In the genomic region with DNA sequence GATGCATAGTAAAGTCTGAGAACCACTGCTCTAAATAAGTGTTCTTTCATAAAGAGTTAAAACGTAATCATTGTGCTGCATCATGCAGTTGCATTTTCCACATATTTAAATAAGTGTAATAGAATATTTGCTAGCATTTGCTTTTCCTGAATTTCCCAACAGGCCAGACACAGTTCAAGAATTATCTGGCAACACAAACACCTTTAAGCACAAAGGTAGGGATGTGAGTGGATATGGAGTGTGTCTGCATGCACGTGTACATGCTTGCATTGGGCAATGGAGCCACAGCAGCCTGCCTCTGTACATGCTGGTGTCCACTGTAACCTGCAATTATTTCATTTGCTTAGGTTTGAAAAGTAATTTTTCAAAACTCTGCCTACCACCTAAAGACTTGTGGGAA, we compare ENCODE assay signal across 20 cellular contexts.
DNase-seq lines count a peak whose midpoint lies in the region; ATAC-seq, FAIRE-seq and TF ChIP-seq lines count a peak whose summit lies in the region.
"Had no signal": no experiment of that assay in that cellular context is flagged by ENCODE, and none has a peak within 500 bp of the region (broad histone marks: within the 10 kb centered on the region; RNA-seq: fewer than 3 reads in every experiment).

No MANE protein-coding gene starts in this region.

- peak overlapping the region; percentile 72 for H4K91ac ChIP-seq in mesenchymal stem cell (ENCODE audit: low read length)

- no peak overlapping the region for H2AK5ac ChIP-seq in mesenchymal stem cell (ENCODE audit: low read length, severe bottlenecking)

- H3K9me3 Mint-ChIP-seq in activated T-cell treated with anti-CD3 and anti-CD28 coated beads, Interleukin-2, amount 50 U/mL, for 72 hours: no peaks in the 10 kb centered on the region

- H3K4me1 Mint-ChIP-seq in activated T-cell treated with anti-CD3 and anti-CD28 coated beads, Interleukin-2, amount 50 U/mL, for 72 hours (ENCODE audit: low read depth): no peaks in the 10 kb centered on the region

- intact Hi-C loops in HepG2 (cut with micrococcal nuclease; ENCODE audit: unreplicated experiment) (no loop called here), sigmoid colon (cut with DNase I) (loop anchor here (10.0 kb wide), 1 partner anchor 223 kb away; no protein-coding TSS in a partner anchor)

- H3K27ac ChIP-seq in HepG2 (ENCODE audit: extremely low read length, insufficient read depth, low read length): no peak overlapping the region
- no peak overlapping the region for H3K27ac ChIP-seq in mesenchymal stem cell (ENCODE audit: low read length, poor library complexity, severe bottlenecking)
- H3K27ac ChIP-seq in sigmoid colon: peak overlapping the region in 1 of 4 donors; percentile 38

- H4K20me1 ChIP-seq in HepG2 (ENCODE audit: insufficient read depth, low read length): no peaks in the 10 kb centered on the region

- no peak overlapping the region for H3K4me3 Mint-ChIP-seq in activated T-cell treated with anti-CD3 and anti-CD28 coated beads, Interleukin-2, amount 50 U/mL, for 72 hours
- H3K4me3 Mint-ChIP-seq: CD4-positive, alpha-beta memory T cell; HFFc6 had no signal

- H3K18ac ChIP-seq in mesenchymal stem cell (ENCODE audit: low read depth in 1 of 2, low read length in 2 of 2): no peak overlapping the region

- no peak for TF ChIP-seq POLR2A in HepG2 (IDR thresholded peaks at IDR 0.05; ENCODE audit: insufficient read depth in 1 of 2, low read depth in 2 of 2, low read length in 2 of 2)
- no peak for TF ChIP-seq POLR2A in sigmoid colon (IDR thresholded peaks at IDR 0.05)

- no peak overlapping the region for H2BK12ac ChIP-seq in mesenchymal stem cell (ENCODE audit: low read length in 2 of 2)

- TF ChIP-seq CTCF in bronchial epithelial cell (IDR thresholded peaks at IDR 0.05; ENCODE audit: insufficient read depth, low read length, severe bottlenecking) (no peak), HepG2 (CRISPR knock-in tag; IDR thresholded peaks at IDR 0.05) (no peak), sigmoid colon (IDR thresholded peaks at IDR 0.05) (no peak)

- H3K27me3 Mint-ChIP-seq in activated T-cell treated with anti-CD3 and anti-CD28 coated beads, Interleukin-2, amount 50 U/mL, for 72 hours (ENCODE audit: low read depth): no peaks in the 10 kb centered on the region

- no peaks in the 10 kb centered on the region for H3K36me3 Mint-ChIP-seq in activated T-cell treated with anti-CD3 and anti-CD28 coated beads, Interleukin-2, amount 50 U/mL, for 72 hours (ENCODE audit: insufficient read depth in 2 of 2)
- H3K36me3 Mint-ChIP-seq: CD4-positive, alpha-beta memory T cell had no signal

- DNase-seq in bronchial epithelial cell (ENCODE audit: low read depth): no peak
- DNase-seq in HepG2 (ENCODE audit: low spot score): no peak
- no peak for DNase-seq in mesenchymal stem cell
- DNase-seq in sigmoid colon: no peak
- no peak for DNase-seq in activated T-cell treated with anti-CD3 and anti-CD28 coated beads, Interleukin-2, amount 50 U/mL, for 72 hours
- DNase-seq: C1 segment of cervical spinal cord; Calu3; CD4-positive, alpha-beta memory T cell; COR-L47; DMS53; DMS79 treated with DMSO at 0.1 percent for 48 hours; GF-D8; GOT3; HFFc6 had no signal

- POLR2A ChIA-PET in HepG2 (lab: Yijun Ruan, JAX): no interaction called here

- H4K8ac ChIP-seq in mesenchymal stem cell (ENCODE audit: low read length): no peak overlapping the region

- ATAC-seq in HepG2: peak; percentile 33; the same call in 1 of the 3 replicates
- ATAC-seq in HG02981 (IDR thresholded peaks at IDR 0.05; ENCODE audit: unreplicated experiment): no peak
- ATAC-seq in HG02623 (IDR thresholded peaks at IDR 0.05; ENCODE audit: unreplicated experiment): no peak
- no peak for ATAC-seq in activated T-cell treated with anti-CD3 and anti-CD28 coated beads, Interleukin-2, amount 50 U/mL, for 72 hours (replicated peaks in 1 of 2)

- peak; percentile 62 for FAIRE-seq in bronchial epithelial cell (lab: Jason Lieb, UNC)
- no peak for FAIRE-seq in HepG2 (lab: Jason Lieb, UNC)
- FAIRE-seq: GM12891, GM18507, H54 had no signal

- H3K4me3 ChIP-seq in bronchial epithelial cell (ENCODE audit: low read depth, low read length) (no peak overlapping the region), HepG2 (replicated peaks in 1 of 3; ENCODE audit: insufficient read depth in 1 of 3, low read depth in 2 of 3, low read length in 3 of 3) (no peak overlapping the region), mesenchymal stem cell (ENCODE audit: insufficient read depth in 1 of 2, low read depth in 1 of 2, low read length in 2 of 2) (no peak overlapping the region), sigmoid colon (no peak overlapping the region)
- H3K4me3 ChIP-seq: HAP-1 had no signal

- in situ Hi-C loops in HepG2 (cut with HindIII; ENCODE audit: extremely low pct_ligation_motif_present, low pct_unique_long_range_greater_than_20kb): no loop called here

- H3K4me2 ChIP-seq in HepG2 (ENCODE audit: low read depth, low read length) (no peak overlapping the region), mesenchymal stem cell (ENCODE audit: low read length, poor library complexity, severe bottlenecking) (no peak overlapping the region)

- H3K27me3 ChIP-seq in bronchial epithelial cell (ENCODE audit: control insufficient read depth, insufficient read depth, low read length) (no peaks in the 10 kb centered on the region), HepG2 (ENCODE audit: control insufficient read depth in 1 of 2, insufficient read depth in 2 of 2, low read length in 2 of 2) (no peaks in the 10 kb centered on the region; a peak in 1 of 5 replicates), mesenchymal stem cell (ENCODE audit: control insufficient read depth in 1 of 2, insufficient read depth in 1 of 2, low read length in 2 of 2) (no peaks in the 10 kb centered on the region), sigmoid colon (no peaks in the 10 kb centered on the region)

- peak overlapping the region in 1 of 2 experiments; percentile 88 for H3K14ac ChIP-seq in mesenchymal stem cell (ENCODE audit: low read length in 2 of 2)

- H2AFZ ChIP-seq in HepG2 (ENCODE audit: low read length) (no peak overlapping the region), mesenchymal stem cell (ENCODE audit: low read depth, low read length) (no peak overlapping the region)

- TF ChIP-seq RAD21 in HepG2 (CRISPR knock-in tag; IDR thresholded peaks at IDR 0.05): no peak

- WGBS in HepG2 (ENCODE audit: low lambda C conversion rate): 12% methylated on average over 2 of the region's 2 CpGs
- WGBS in mesenchymal stem cell: no CpG with 5 or more reads among the region's 2 CpGs
- WGBS in sigmoid colon, 2 donors: 79 to 84% methylated on average over 2 of the region's 2 CpGs

- CTCF ChIA-PET in HepG2 (lab: Yijun Ruan, JAX; ENCODE audit: low intra/inter-chr PET ratio, low total read pairs): no interaction called here

- H3K4me1 ChIP-seq in HepG2 (ENCODE audit: insufficient read depth, low read length): no peaks in the 10 kb centered on the region
- no peaks in the 10 kb centered on the region for H3K4me1 ChIP-seq in mesenchymal stem cell (ENCODE audit: control insufficient read depth, insufficient read depth, low read depth, low read length)
- peaks cover 0 to 28% (median 24%) of the 10 kb centered on the region in 4 donors for H3K4me1 ChIP-seq in sigmoid colon
- H3K4me1 ChIP-seq: HAP-1 had no signal

- H2BK15ac ChIP-seq in mesenchymal stem cell (ENCODE audit: low read depth, poor library complexity, severe bottlenecking): no peak overlapping the region

- TF ChIP-seq EP300 in HepG2 (IDR thresholded peaks at IDR 0.05; ENCODE audit: low read depth in 2 of 2, low read length in 2 of 2) (no peak), HepG2 (CRISPR knock-in tag; IDR thresholded peaks at IDR 0.05; ENCODE audit: borderline replicate concordance) (no peak), sigmoid colon (IDR thresholded peaks at IDR 0.05) (no peak)

- peak overlapping the region in 1 of 2 experiments; percentile 51 for H3K4ac ChIP-seq in mesenchymal stem cell (ENCODE audit: low read depth in 1 of 2, low read length in 2 of 2)

- H3K36me3 ChIP-seq in bronchial epithelial cell (ENCODE audit: control insufficient read depth, insufficient read depth, low read length) (no peaks in the 10 kb centered on the region), HepG2 (replicated peaks in 1 of 2; ENCODE audit: control insufficient read depth in 1 of 2, insufficient read depth in 2 of 2, low read length in 2 of 2) (no peaks in the 10 kb centered on the region), mesenchymal stem cell (ENCODE audit: control insufficient read depth in 1 of 2, insufficient read depth in 2 of 2, low read depth in 1 of 2, low read length in 2 of 2) (no peaks in the 10 kb centered on the region), sigmoid colon (no peaks in the 10 kb centered on the region)
- H3K36me3 ChIP-seq: HAP-1 had no signal

- no peak overlapping the region for H3K27ac Mint-ChIP-seq in activated T-cell treated with anti-CD3 and anti-CD28 coated beads, Interleukin-2, amount 50 U/mL, for 72 hours
- H3K27ac Mint-ChIP-seq: HFFc6 had no signal

- H3K23ac ChIP-seq in mesenchymal stem cell (ENCODE audit: low read length in 2 of 2): no peak overlapping the region

- H2BK5ac ChIP-seq in mesenchymal stem cell (ENCODE audit: low read depth, low read length, poor library complexity, severe bottlenecking): no peak overlapping the region

- no peak overlapping the region for H2BK120ac ChIP-seq in mesenchymal stem cell (ENCODE audit: low read depth, low read length)

- H3K9ac ChIP-seq in HepG2 (ENCODE audit: insufficient read depth, low read depth, low read length) (no peak overlapping the region), mesenchymal stem cell (ENCODE audit: low read length) (no peak overlapping the region)

- BruUV-seq in HepG2 (replicated peaks; lab: Mats Ljungman, UMichigan): no TSS peak

- no peaks in the 10 kb centered on the region for H3K9me3 ChIP-seq in HepG2 (ENCODE audit: low read length)
- H3K9me3 ChIP-seq in mesenchymal stem cell (ENCODE audit: control insufficient read depth, low read length): peaks cover 2% of the 10 kb centered on the region
- H3K9me3 ChIP-seq in sigmoid colon: no peaks in the 10 kb centered on the region
- H3K9me3 ChIP-seq: HAP-1 had no signal

- H3K79me2 ChIP-seq in HepG2 (ENCODE audit: insufficient read depth, low read length): no peaks in the 10 kb centered on the region

- H3K79me1 ChIP-seq in mesenchymal stem cell (replicated peaks; ENCODE audit: low read length, poor library complexity, severe bottlenecking): no peaks in the 10 kb centered on the region

TF ChIP-seq in HepG2, 621 proteins besides CTCF, POLR2A, EP300 and RAD21 (continues in another document):
- TF ChIP-seq ZNF274 (CRISPR knock-in tag; IDR thresholded peaks at IDR 0.05) (no peak), CEBPB (IDR thresholded peaks at IDR 0.05; ENCODE audit: borderline replicate concordance, low read depth, low read length) (peak; percentile 10; the same call in 1 of the 2 replicates), BHLHE40 (IDR thresholded peaks at IDR 0.05; ENCODE audit: low read length) (peak; percentile 49), ZNF260 (CRISPR knock-in tag; IDR thresholded peaks at IDR 0.05; ENCODE audit: borderline replicate concordance, low read depth) (no peak), ZNF569 (CRISPR knock-in tag; IDR thresholded peaks at IDR 0.05; ENCODE audit: borderline replicate concordance) (no peak), ZNF431 (CRISPR knock-in tag; IDR thresholded peaks at IDR 0.05; ENCODE audit: borderline replicate concordance, low read depth) (no peak), ZBTB3 (CRISPR knock-in tag; IDR thresholded peaks at IDR 0.05; ENCODE audit: borderline replicate concordance, low read depth) (no peak)
